ENCODE assay signal across 8 cellular contexts in the genomic region with DNA sequence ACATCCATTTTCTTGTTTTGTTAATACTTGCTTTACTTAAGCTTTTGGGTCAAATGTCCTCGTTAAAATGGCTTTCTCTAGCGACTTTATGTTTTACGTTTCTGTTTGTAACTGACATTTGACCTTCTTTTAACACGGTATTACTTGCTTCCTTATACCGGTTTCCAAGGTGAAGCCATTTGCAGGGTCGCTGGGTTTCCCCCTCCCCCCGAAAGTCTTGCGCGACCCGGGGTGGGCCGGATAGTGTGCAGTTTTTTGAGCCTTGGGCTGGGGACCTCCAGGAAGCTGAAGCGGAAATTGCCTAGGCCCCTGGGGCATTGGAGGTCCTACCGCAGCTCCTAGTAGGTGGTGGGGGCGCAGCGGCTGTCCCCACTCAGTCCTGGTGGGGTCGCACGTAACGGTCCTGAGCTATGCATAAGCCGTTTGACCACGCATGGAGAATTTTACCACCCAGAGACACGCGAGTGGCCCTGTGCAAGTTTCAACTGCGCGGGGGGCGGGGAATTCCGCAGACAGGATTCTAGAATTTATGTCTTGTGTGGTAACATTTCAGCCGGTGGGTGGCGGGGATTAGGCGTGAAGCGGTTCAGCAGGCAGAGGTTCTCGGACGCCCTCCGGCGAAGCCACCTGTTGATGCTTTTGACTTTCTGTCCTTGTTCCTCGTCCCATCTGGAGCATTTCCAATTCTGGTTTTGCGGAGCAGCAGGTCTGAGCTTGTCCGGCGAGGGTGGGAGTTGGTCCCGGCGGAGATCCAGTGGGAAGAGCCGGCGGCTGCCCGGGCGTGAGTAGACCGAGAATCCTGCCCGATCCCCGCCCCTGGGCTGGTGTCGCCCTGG. TPM values are rescaled to one million over a fixed set of nuclear protein-coding genes. Genes with fewer than 3 reads are reported as not detected.
A peak's percentile ranks its signal among the peaks of the same experiment; 100 is the strongest.
DNase-seq lines count a peak whose midpoint lies in the region; TF ChIP-seq lines count a peak whose summit lies in the region.

No MANE protein-coding gene starts in this region.

- no peak overlapping the region for H3K27ac ChIP-seq in H9 (ENCODE audit: insufficient read length, low read depth, low read length)
- H3K27ac ChIP-seq in sigmoid colon: peak overlapping the region; percentile 98 to 99 (median 98)

- no peak overlapping the region for H2BK20ac ChIP-seq in H9 (ENCODE audit: low read depth, low read length, poor library complexity, severe bottlenecking)

- peaks cover 14% of the 10 kb centered on the region for H3K23me2 ChIP-seq in H9 (ENCODE audit: insufficient read length, low read depth, low read length, poor library complexity, severe bottlenecking)

- H3K36me3 Mint-ChIP-seq in H9 (ENCODE audit: insufficient read depth in 1 of 3, low read depth in 3 of 3): peaks cover 0 to 4% (median 0%) of the 10 kb centered on the region in 3 experiments; a peak in 1 of 7 replicates

- H4K5ac ChIP-seq in H9 (ENCODE audit: insufficient read length, low read depth, low read length): no peak overlapping the region

- H3K27ac Mint-ChIP-seq in H9: peak overlapping the region in 1 of 3 experiments; percentile 77; a peak in 4 of 7 replicates

- TF ChIP-seq EP300 in sigmoid colon (IDR thresholded peaks at IDR 0.05): no peak

- peaks cover 15 to 29% of the 10 kb centered on the region in 2 experiments for H3K4me1 Mint-ChIP-seq in H9

- peak; percentile 71 for DNase-seq in GM10266 (ENCODE audit: extremely low spot score)
- peak; percentile 81 for DNase-seq in H9
- peak; percentile 89 for DNase-seq in M059J (ENCODE audit: low read depth)
- peak; percentile 66 to 91 (median 74) for DNase-seq in T-helper 2 cell
- peak in 54 of 58 donors; percentile 11 to 86 (median 61) for DNase-seq in anterior cingulate cortex (lab: John Stamatoyannopoulos, UW)
- DNase-seq in hippocampal formation (lab: John Stamatoyannopoulos, UW): peak; percentile 68 to 72
- DNase-seq in sigmoid colon: peak; percentile 93
- no peak for DNase-seq in NCI-H128 (lab: John Stamatoyannopoulos, UW; ENCODE audit: unreplicated experiment)

- no peak overlapping the region for H3T11ph ChIP-seq in H9 (ENCODE audit: low read length)

- peak overlapping the region; percentile 80 to 91 (median 85) for H3K4me3 ChIP-seq in sigmoid colon

- H3K9me3 ChIP-seq in H9 (ENCODE audit: control insufficient read depth, low read depth, low read length) (no peaks in the 10 kb centered on the region), sigmoid colon (no peaks in the 10 kb centered on the region)

- no peak overlapping the region for H3K56ac ChIP-seq in H9 (ENCODE audit: insufficient read length, low read depth, low read length)

- intact Hi-C loops in sigmoid colon (cut with DNase I): loop anchor here (2.0 to 5.0 kb wide), 2 partner anchors 39 to 156 kb away; partner anchors contain the start of gene ORC2

- H3K18ac ChIP-seq in H9 (ENCODE audit: insufficient read length, low read depth, low read length): no peak overlapping the region

- H3K4me3 Mint-ChIP-seq in H9: peak overlapping the region; percentile 69 to 85

- TF ChIP-seq CTCF in GM10266 (IDR thresholded peaks at IDR 0.05; ENCODE audit: control insufficient read depth, insufficient read depth, low read depth, missing control alignments) (peak; percentile 48), H9 (conservative IDR thresholded peaks at IDR 0.05) (peak; percentile 45; the same call in 2 of the 3 replicates), sigmoid colon (IDR thresholded peaks at IDR 0.05) (peak; percentile 30 to 54 (median 47))

- no peak overlapping the region for H2AFZ ChIP-seq in H9 (ENCODE audit: low read length)

- H2BK120ac ChIP-seq in H9 (ENCODE audit: low read depth, low read length, poor library complexity, severe bottlenecking): no peak overlapping the region

- no peaks in the 10 kb centered on the region; the same call in 1 of the 2 replicates for H3K27me3 Mint-ChIP-seq in H9 (ENCODE audit: low read depth)

- no CpG with 5 or more reads among the region's 48 CpGs for WGBS in H9 (ENCODE audit: extremely low coverage, insufficient read length, low lambda C conversion rate)
- WGBS in sigmoid colon, 2 donors: 0 to 1% methylated on average over 48 of the region's 48 CpGs

- H3K27me3 ChIP-seq in H9 (ENCODE audit: insufficient read depth, low read length) (no peaks in the 10 kb centered on the region), sigmoid colon (no peaks in the 10 kb centered on the region)

- H2BK12ac ChIP-seq in H9 (ENCODE audit: insufficient read length, low read depth, low read length): no peak overlapping the region

- H4K91ac ChIP-seq in H9 (ENCODE audit: insufficient read length, low read depth, low read length): no peak overlapping the region

- no peak overlapping the region for H2BK15ac ChIP-seq in H9 (ENCODE audit: low read depth, low read length)

- H3K79me1 ChIP-seq in H9 (ENCODE audit: insufficient read depth, low read depth, low read length, poor library complexity, severe bottlenecking): no peaks in the 10 kb centered on the region

- H3K9me3 Mint-ChIP-seq in H9: no peaks in the 10 kb centered on the region

- H3K4ac ChIP-seq in H9 (ENCODE audit: low read depth, low read length): no peak overlapping the region

- peaks cover 0 to 1% (median 0%) of the 10 kb centered on the region in 4 donors for H3K36me3 ChIP-seq in sigmoid colon

- H3K23ac ChIP-seq in H9 (ENCODE audit: insufficient read length, low read depth, low read length): no peak overlapping the region

- H3K4me2 ChIP-seq in H9 (ENCODE audit: insufficient read depth, insufficient read length, low read length): peak overlapping the region; percentile 19

- H4K8ac ChIP-seq in H9 (replicated peaks; ENCODE audit: insufficient read length, low read depth, low read length): no peak overlapping the region

- H3K14ac ChIP-seq in H9 (ENCODE audit: insufficient read depth, low read length): 0 out of 2 replicates have a peak overlapping the region, but pooled peaks have one; percentile 36

- peak in 1 of 2 donors; percentile 44 for TF ChIP-seq POLR2A in sigmoid colon (IDR thresholded peaks at IDR 0.05)

- no peaks in the 10 kb centered on the region for H4K20me1 ChIP-seq in H9 (ENCODE audit: control insufficient read depth, insufficient read depth, insufficient read length)

- H3K79me2 ChIP-seq in H9 (ENCODE audit: insufficient read depth, low read length): no peaks in the 10 kb centered on the region

- H3K9ac ChIP-seq in H9 (ENCODE audit: extremely low read depth, insufficient read length, low read length): no peak overlapping the region

- no peak overlapping the region for H2AK5ac ChIP-seq in H9 (ENCODE audit: insufficient read length, low read length)

- no peak overlapping the region for H2BK5ac ChIP-seq in H9 (ENCODE audit: insufficient read length, low read length)

- H3K4me1 ChIP-seq in H9 (ENCODE audit: insufficient read depth, low read length): no peaks in the 10 kb centered on the region
- peaks cover 0 to 50% (median 29%) of the 10 kb centered on the region in 4 donors for H3K4me1 ChIP-seq in sigmoid colon

RNA-seq across cellular contexts. Expression of gene CFLAR, which starts 2.4 kb away (rescaled TPM):
- total RNA-seq in H9 (2021) (5.7 and 7.6 TPM in 2 replicates), sigmoid colon (100 to 1,000 TPM; 113 to 243 (median 195) TPM)
- 22.2 and 27.0 TPM in 2 replicates for total RNA-seq in M059J (2014; rRNA removed; shearing (Covaris generic))
- polyA plus RNA-seq in sigmoid colon: 10 to 100 TPM; 32.4 to 92.6 (median 36.8) TPM

RNA-seq across cellular contexts. Expression of gene NDUFB3, which starts 46.5 kb away (rescaled TPM):
- 59.6 and 63.2 TPM in 2 replicates for total RNA-seq in H9 (2021)
- 149 and 213 TPM in 2 replicates for total RNA-seq in M059J (2014; rRNA removed; shearing (Covaris generic))
- 10 to 100 TPM; 85.3 to 97.9 (median 89.8) TPM for total RNA-seq in sigmoid colon
- polyA plus RNA-seq in sigmoid colon: 100 to 1,000 TPM; 146 to 370 (median 219) TPM

RNA-seq across cellular contexts. Expression of gene HYCC2, which starts 46.9 kb away (rescaled TPM):
- total RNA-seq in H9 (2021): 13.3 and 13.7 TPM in 2 replicates
- 6.7 and 8.4 TPM in 2 replicates for total RNA-seq in M059J (2014; rRNA removed; shearing (Covaris generic))
- total RNA-seq in sigmoid colon: 10 to 100 TPM; 13.6 to 20.2 (median 18.7) TPM
- polyA plus RNA-seq in sigmoid colon: 10 to 100 TPM in 1 of 3 donors, 1 to 10 TPM in 2; 4.8 to 10.9 (median 7.8) TPM
